11 cellular contexts compared by ENCODE assay signal in the genomic region with DNA sequence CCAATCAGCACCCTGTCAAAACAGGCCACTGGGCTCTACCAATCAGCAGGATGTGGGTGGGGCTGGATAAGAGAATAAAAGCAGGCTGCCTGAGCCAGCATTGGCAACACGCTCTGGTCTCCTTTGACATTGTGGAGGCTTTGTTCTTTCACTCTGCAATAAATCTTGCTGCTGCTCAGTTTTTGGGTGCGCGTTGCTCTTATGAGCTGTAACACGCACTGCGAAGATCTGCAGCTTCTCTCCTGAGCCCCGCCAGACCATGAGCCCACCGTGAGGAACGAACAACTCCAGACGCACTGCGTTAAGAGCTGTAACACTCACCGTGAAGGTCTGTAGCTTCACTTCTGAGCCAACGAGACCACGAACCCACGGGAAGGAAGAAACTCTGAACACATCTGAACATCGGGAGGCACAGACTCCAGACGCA. TPM values are rescaled to one million over a fixed set of nuclear protein-coding genes. Genes with fewer than 3 reads are reported as not detected.
DNase-seq lines count a peak whose midpoint lies in the region; ATAC-seq and TF ChIP-seq lines count a peak whose summit lies in the region.
"Had no signal": no experiment of that assay in that cellular context is flagged by ENCODE, and none has a peak within 500 bp of the region (broad histone marks: within the 10 kb centered on the region; RNA-seq: fewer than 3 reads in every experiment).

No MANE protein-coding gene starts in this region.

- H4K20me1 ChIP-seq in HCT116 (ENCODE audit: insufficient read depth): no peaks in the 10 kb centered on the region

- no peaks in the 10 kb centered on the region for H3K36me3 Mint-ChIP-seq in CD14-positive monocyte
- no peaks in the 10 kb centered on the region for H3K36me3 Mint-ChIP-seq in activated naive CD8-positive, alpha-beta T cell treated with anti-CD3 and anti-CD28 coated beads, Interleukin-2, amount 50 U/mL, for 24 hours (ENCODE audit: low read depth)
- H3K36me3 Mint-ChIP-seq in T-helper 2 cell treated with Interferon-gamma antibody and Interleukin-4, amounts not matched to agents 5 μg/mL and 100 μg/mL, for 36 hours (ENCODE audit: low read depth): no peaks in the 10 kb centered on the region

- H3K4me1 Mint-ChIP-seq in CD14-positive monocyte: peaks cover 5% of the 10 kb centered on the region
- H3K4me1 Mint-ChIP-seq in activated naive CD8-positive, alpha-beta T cell treated with anti-CD3 and anti-CD28 coated beads, Interleukin-2, amount 50 U/mL, for 24 hours: peaks cover 5% of the 10 kb centered on the region
- peaks cover 6% of the 10 kb centered on the region for H3K4me1 Mint-ChIP-seq in T-helper 2 cell treated with Interferon-gamma antibody and Interleukin-4, amounts not matched to agents 5 μg/mL and 100 μg/mL, for 36 hours (ENCODE audit: low read depth)

- no peak for TF ChIP-seq RAD21 in HCT116 (IDR thresholded peaks at IDR 0.05; ENCODE audit: low read depth)

- no peak overlapping the region for H3K4me2 ChIP-seq in HCT116 (ENCODE audit: low read length)

- POLR2A ChIA-PET in HCT116 (lab: Charles Lee): interaction anchor here (1.6 to 3.4 kb wide), 2 partner anchors 15 to 43 kb away, joined by 3 to 12 read pairs; a partner anchor contains a TSS

- H3K36me3 ChIP-seq in HCT116 (ENCODE audit: control insufficient read depth in 1 of 2, insufficient read depth in 2 of 2, low read length in 2 of 2): no peaks in the 10 kb centered on the region

- H3K4me3 ChIP-seq in HCT116 (replicated peaks in 1 of 2; ENCODE audit: low read depth in 1 of 2, low read length in 2 of 2): no peak overlapping the region

- no peak for TF ChIP-seq CTCF in CD14-positive monocyte (IDR thresholded peaks at IDR 0.05)
- TF ChIP-seq CTCF in HCT116 (IDR thresholded peaks at IDR 0.05 in 2 of 3, conservative IDR thresholded peaks at IDR 0.05 in 1 of 3; ENCODE audit: borderline replicate concordance in 1 of 3, insufficient read depth in 1 of 3, low read depth in 2 of 3, low read length in 2 of 3): no peak

- no peaks in the 10 kb centered on the region for H3K79me2 ChIP-seq in HCT116 (ENCODE audit: insufficient read depth, low read length)

- DNase-seq in CD14-positive monocyte (ENCODE audit: low spot score) (no peak), HCT116 (ENCODE audit: low read depth, low spot score) (no peak), NCI-H226 (no peak)
- no peak for DNase-seq in activated naive CD8-positive, alpha-beta T cell treated with anti-CD3 and anti-CD28 coated beads, Interleukin-2, amount 50 U/mL, for 24 hours
- no peak for DNase-seq in T-helper 2 cell treated with Interferon-gamma antibody and Interleukin-4, amounts not matched to agents 5 μg/mL and 100 μg/mL, for 36 hours (ENCODE audit: low spot score)
- DNase-seq: activated effector memory CD4-positive, alpha-beta T cell treated with anti-CD3 and anti-CD28 coated beads, Interleukin-2, amount 50 U/mL, for 16 hours; mesenchymal stem cell; NCI-H345; posterior cingulate gyrus; T-helper 9 cell had no signal

- RAD21 ChIA-PET in HCT116 (lab: Charles Lee; ENCODE audit: low non-redundant PET in 1 of 2, low total read pairs in 2 of 2, uncharacterized antibody in 2 of 2, unreplicated experiment in 2 of 2): no interaction called here

- no peaks in the 10 kb centered on the region for H3K9me2 ChIP-seq in HCT116 (ENCODE audit: insufficient read depth)

- no peaks in the 10 kb centered on the region for H3K9me3 ChIP-seq in HCT116 (ENCODE audit: control insufficient read depth in 1 of 2, insufficient read depth in 1 of 2, low read depth in 1 of 2, low read length in 2 of 2)

- H2AFZ ChIP-seq in HCT116 (ENCODE audit: low read depth, low read length, poor library complexity, severe bottlenecking): no peak overlapping the region

- peaks cover 0 to 7% (median 0%) of the 10 kb centered on the region in 7 donors for H3K9me3 Mint-ChIP-seq in CD14-positive monocyte
- no peaks in the 10 kb centered on the region for H3K9me3 Mint-ChIP-seq in activated naive CD8-positive, alpha-beta T cell treated with anti-CD3 and anti-CD28 coated beads, Interleukin-2, amount 50 U/mL, for 24 hours
- no peaks in the 10 kb centered on the region for H3K9me3 Mint-ChIP-seq in T-helper 2 cell treated with Interferon-gamma antibody and Interleukin-4, amounts not matched to agents 5 μg/mL and 100 μg/mL, for 36 hours

- no peaks in the 10 kb centered on the region for H3K27me3 ChIP-seq in HCT116 (ENCODE audit: insufficient read depth, low read length)

- peaks cover 0 to 6% of the 10 kb centered on the region in 2 experiments; a peak in 2 of 4 replicates for H3K4me1 ChIP-seq in HCT116 (ENCODE audit: control insufficient read depth in 1 of 2, insufficient read depth in 2 of 2, low read length in 2 of 2)

- peaks cover 31 to 43% (median 34%) of the 10 kb centered on the region in 3 donors for H3K27me3 Mint-ChIP-seq in CD14-positive monocyte (ENCODE audit: low read depth in 3 of 3)
- peaks cover 17% of the 10 kb centered on the region for H3K27me3 Mint-ChIP-seq in activated naive CD8-positive, alpha-beta T cell treated with anti-CD3 and anti-CD28 coated beads, Interleukin-2, amount 50 U/mL, for 24 hours
- peaks cover 12% of the 10 kb centered on the region for H3K27me3 Mint-ChIP-seq in T-helper 2 cell treated with Interferon-gamma antibody and Interleukin-4, amounts not matched to agents 5 μg/mL and 100 μg/mL, for 36 hours (ENCODE audit: low read depth)

- BruUV-seq in HCT116 (replicated peaks; lab: Mats Ljungman, UMichigan): no TSS peak

- H3K9ac ChIP-seq in HCT116 (ENCODE audit: low read length): no peak overlapping the region

- ATAC-seq in HCT116 (peak; percentile 36; the same call in 1 of the 2 replicates), HG03457 (IDR thresholded peaks at IDR 0.05; ENCODE audit: unreplicated experiment) (no peak)
- peak; percentile 46 for ATAC-seq in activated naive CD8-positive, alpha-beta T cell treated with anti-CD3 and anti-CD28 coated beads, Interleukin-2, amount 50 U/mL, for 24 hours

- intact Hi-C loops in CD14-positive monocyte (cut with micrococcal nuclease): no loop called here
- intact Hi-C loops in HCT116 (cut with micrococcal nuclease): no loop called here

- H3K27ac Mint-ChIP-seq in CD14-positive monocyte: no peak overlapping the region
- peak overlapping the region; percentile 34 for H3K27ac Mint-ChIP-seq in activated naive CD8-positive, alpha-beta T cell treated with anti-CD3 and anti-CD28 coated beads, Interleukin-2, amount 50 U/mL, for 24 hours
- H3K27ac Mint-ChIP-seq in T-helper 2 cell treated with Interferon-gamma antibody and Interleukin-4, amounts not matched to agents 5 μg/mL and 100 μg/mL, for 36 hours: no peak overlapping the region

- peak overlapping the region; percentile 21 to 22 for H3K4me3 Mint-ChIP-seq in CD14-positive monocyte
- peak overlapping the region; percentile 46 for H3K4me3 Mint-ChIP-seq in activated naive CD8-positive, alpha-beta T cell treated with anti-CD3 and anti-CD28 coated beads, Interleukin-2, amount 50 U/mL, for 24 hours
- no peak overlapping the region for H3K4me3 Mint-ChIP-seq in T-helper 2 cell treated with Interferon-gamma antibody and Interleukin-4, amounts not matched to agents 5 μg/mL and 100 μg/mL, for 36 hours

- peak; percentile 21 for TF ChIP-seq POLR2A in HCT116 (IDR thresholded peaks at IDR 0.05; ENCODE audit: borderline replicate concordance, extremely low read depth, insufficient read depth, insufficient read length)

- no peak overlapping the region for H3K27ac ChIP-seq in HCT116 (ENCODE audit: low read depth, low read length)

- CTCF ChIA-PET in HCT116 (lab: Charles Lee): interaction anchor here (1.6 kb wide), 1 partner anchor 15 kb away, joined by 3 read pairs; a partner anchor contains a TSS

TF ChIP-seq in HCT116, 20 proteins besides CTCF, POLR2A, EP300 and RAD21 (continues in another document):
- TF ChIP-seq, protein P1, sequence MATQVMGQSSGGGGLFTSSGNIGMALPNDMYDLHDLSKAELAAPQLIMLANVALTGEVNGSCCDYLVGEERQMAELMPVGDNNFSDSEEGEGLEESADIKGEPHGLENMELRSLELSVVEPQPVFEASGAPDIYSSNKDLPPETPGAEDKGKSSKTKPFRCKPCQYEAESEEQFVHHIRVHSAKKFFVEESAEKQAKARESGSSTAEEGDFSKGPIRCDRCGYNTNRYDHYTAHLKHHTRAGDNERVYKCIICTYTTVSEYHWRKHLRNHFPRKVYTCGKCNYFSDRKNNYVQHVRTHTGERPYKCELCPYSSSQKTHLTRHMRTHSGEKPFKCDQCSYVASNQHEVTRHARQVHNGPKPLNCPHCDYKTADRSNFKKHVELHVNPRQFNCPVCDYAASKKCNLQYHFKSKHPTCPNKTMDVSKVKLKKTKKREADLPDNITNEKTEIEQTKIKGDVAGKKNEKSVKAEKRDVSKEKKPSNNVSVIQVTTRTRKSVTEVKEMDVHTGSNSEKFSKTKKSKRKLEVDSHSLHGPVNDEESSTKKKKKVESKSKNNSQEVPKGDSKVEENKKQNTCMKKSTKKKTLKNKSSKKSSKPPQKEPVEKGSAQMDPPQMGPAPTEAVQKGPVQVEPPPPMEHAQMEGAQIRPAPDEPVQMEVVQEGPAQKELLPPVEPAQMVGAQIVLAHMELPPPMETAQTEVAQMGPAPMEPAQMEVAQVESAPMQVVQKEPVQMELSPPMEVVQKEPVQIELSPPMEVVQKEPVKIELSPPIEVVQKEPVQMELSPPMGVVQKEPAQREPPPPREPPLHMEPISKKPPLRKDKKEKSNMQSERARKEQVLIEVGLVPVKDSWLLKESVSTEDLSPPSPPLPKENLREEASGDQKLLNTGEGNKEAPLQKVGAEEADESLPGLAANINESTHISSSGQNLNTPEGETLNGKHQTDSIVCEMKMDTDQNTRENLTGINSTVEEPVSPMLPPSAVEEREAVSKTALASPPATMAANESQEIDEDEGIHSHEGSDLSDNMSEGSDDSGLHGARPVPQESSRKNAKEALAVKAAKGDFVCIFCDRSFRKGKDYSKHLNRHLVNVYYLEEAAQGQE (IDR thresholded peaks at IDR 0.05; ENCODE audit: low read depth): no peak
- TF ChIP-seq EGR1 (IDR thresholded peaks at IDR 0.05; ENCODE audit: low read depth) (no peak), ZFX (IDR thresholded peaks at IDR 0.05) (no peak), CEBPB (IDR thresholded peaks at IDR 0.05; ENCODE audit: low read depth) (no peak), SIN3A (IDR thresholded peaks at IDR 0.05; ENCODE audit: low read depth) (no peak), TCF7L2 (IDR thresholded peaks at IDR 0.05; ENCODE audit: borderline replicate concordance, extremely low read depth, insufficient read depth, insufficient read length) (no peak)

RNA-seq across cellular contexts. Expression of a gene that starts 8.4 kb away (rescaled TPM):
- polyA plus RNA-seq in CD14-positive monocyte: not detected
- not detected for total RNA-seq in HCT116 (2021; ENCODE audit: unreplicated experiment)
- polyA plus RNA-seq in HCT116 (2012): 0.11 and 0.16 TPM in 2 replicates

RNA-seq across cellular contexts. Expression of a gene that starts 14.9 kb away (rescaled TPM):
- 10 to 100 TPM; 70.1 to 77.1 TPM for polyA plus RNA-seq in CD14-positive monocyte
- total RNA-seq in HCT116 (2021; ENCODE audit: unreplicated experiment): 67.8 TPM
- polyA plus RNA-seq in HCT116 (2012): 92.1 and 108 TPM in 2 replicates

RNA-seq across cellular contexts. Expression of a gene that starts 19.8 kb away (rescaled TPM):
- polyA plus RNA-seq in CD14-positive monocyte: 10 to 100 TPM in 1 of 2 donors, 1 to 10 TPM in 1; 9.6 to 10.9 TPM
- 73.4 TPM for total RNA-seq in HCT116 (2021; ENCODE audit: unreplicated experiment)
- polyA plus RNA-seq in HCT116 (2012): 70.4 and 70.7 TPM in 2 replicates

RNA-seq across cellular contexts. Expression of a gene that starts 44.0 kb away (rescaled TPM):
- 100 to 1,000 TPM; 113 to 140 TPM for polyA plus RNA-seq in CD14-positive monocyte
- total RNA-seq in HCT116 (2021; ENCODE audit: unreplicated experiment): 309 TPM
- polyA plus RNA-seq in HCT116 (2012): 328 and 383 TPM in 2 replicates

RNA-seq across cellular contexts. Expression of a gene that starts 46.1 kb away (rescaled TPM):
- 10 to 100 TPM; 62.2 to 64.0 TPM for polyA plus RNA-seq in CD14-positive monocyte
- 17.9 TPM for total RNA-seq in HCT116 (2021; ENCODE audit: unreplicated experiment)
- polyA plus RNA-seq in HCT116 (2012): 9.8 and 16.9 TPM in 2 replicates
